Comparison of ENCODE assay signal across 18 cellular contexts in genomic region chr1:196425513-196425912, GRCh38.
DNase-seq lines count a peak whose midpoint lies in the region; ATAC-seq and TF ChIP-seq lines count a peak whose summit lies in the region.
"Had no signal": no experiment of that assay in that cellular context is flagged by ENCODE, and none has a peak within 500 bp of the region (broad histone marks: within the 10 kb centered on the region; RNA-seq: fewer than 3 reads in every experiment).

No MANE protein-coding gene starts in this region.

- H3K27ac ChIP-seq in brain microvascular endothelial cell: no peak overlapping the region

- no peaks in the 10 kb centered on the region; the same call in 1 of the 2 replicates for H3K36me3 ChIP-seq in BE2C
- H3K36me3 ChIP-seq in brain microvascular endothelial cell (replicated peaks): no peaks in the 10 kb centered on the region

- no peaks in the 10 kb centered on the region for H3K4me1 Mint-ChIP-seq in effector memory CD8-positive, alpha-beta T cell (ENCODE audit: low read depth in 2 of 2)
- H3K4me1 Mint-ChIP-seq: B cell; CD8-positive, alpha-beta memory T cell had no signal

- no peaks in the 10 kb centered on the region for H3K27me3 Mint-ChIP-seq in effector memory CD8-positive, alpha-beta T cell
- H3K27me3 Mint-ChIP-seq: B cell; CD8-positive, alpha-beta memory T cell had no signal

- H3K4me3 ChIP-seq in BE2C (ENCODE audit: low read depth, low read length): no peak overlapping the region
- no peak overlapping the region for H3K4me3 ChIP-seq in HFF-Myc (replicated peaks; ENCODE audit: low read depth, low read length)
- no peak overlapping the region for H3K4me3 ChIP-seq in brain microvascular endothelial cell (ENCODE audit: low read depth, low read length)
- H3K4me3 ChIP-seq in fibroblast of the aortic adventitia (ENCODE audit: low read depth, low read length): no peak overlapping the region
- H3K4me3 ChIP-seq: K562 had no signal

- in situ Hi-C loops in brain microvascular endothelial cell (cut with HindIII; ENCODE audit: low pct_ligation_motif_present, low sequenced_read_pairs): no loop called here

- H3K27me3 ChIP-seq in BE2C (no peaks in the 10 kb centered on the region), brain microvascular endothelial cell (replicated peaks) (no peaks in the 10 kb centered on the region)

- no peaks in the 10 kb centered on the region; the same call in 1 of the 2 replicates for H3K4me1 ChIP-seq in BE2C

- peaks cover 0 to 4% of the 10 kb centered on the region in 2 donors for H3K9me3 Mint-ChIP-seq in effector memory CD8-positive, alpha-beta T cell

- 0 out of 2 replicates have a peak, but pooled peaks have one; percentile 16 for TF ChIP-seq CTCF in BE2C (IDR thresholded peaks at IDR 0.05; ENCODE audit: low read depth, low read length)
- TF ChIP-seq CTCF in HFF-Myc (IDR thresholded peaks at IDR 0.05; ENCODE audit: low read depth, low read length, missing control alignments): peak; percentile 2
- TF ChIP-seq CTCF in brain microvascular endothelial cell (IDR thresholded peaks at IDR 0.05; ENCODE audit: low read depth, low read length, missing control alignments): peak; percentile 10
- peak; percentile 19 for TF ChIP-seq CTCF in fibroblast of the aortic adventitia (IDR thresholded peaks at IDR 0.05; ENCODE audit: insufficient read depth, low read length)

- H3K9me3 ChIP-seq in BE2C: no peaks in the 10 kb centered on the region

- H3K36me3 Mint-ChIP-seq in effector memory CD8-positive, alpha-beta T cell (ENCODE audit: insufficient read depth): no peaks in the 10 kb centered on the region
- H3K36me3 Mint-ChIP-seq: CD8-positive, alpha-beta memory T cell had no signal

- DNase-seq in BE2C (no peak), HFF-Myc (ENCODE audit: extremely low read depth, low read depth) (no peak), brain microvascular endothelial cell (no peak), fibroblast of the aortic adventitia (ENCODE audit: low read depth) (no peak), NCI-H1105 treated with DMSO at 0.1 percent for 48 hours (lab: John Stamatoyannopoulos, UW) (no peak), NCI-H1105 (lab: John Stamatoyannopoulos, UW) (no peak), COLO829 (ENCODE audit: low spot score) (no peak)
- DNase-seq in effector memory CD8-positive, alpha-beta T cell: no peak
- DNase-seq: CD8-positive, alpha-beta memory T cell; DMS 273 treated with DMSO at 0.1 percent for 48 hours; EL; NCI-H1092; NCI-H187 treated with DMSO at 0.1 percent for 48 hours; NCI-H2171 treated with DMSO at 0.1 percent for 48 hours; NCI-H82; SHP77 treated with DMSO at 0.1 percent for 48 hours had no signal

- H3K27ac Mint-ChIP-seq in effector memory CD8-positive, alpha-beta T cell: no peak overlapping the region
- H3K27ac Mint-ChIP-seq: B cell; CD8-positive, alpha-beta memory T cell had no signal

- no peak overlapping the region for H3K4me3 Mint-ChIP-seq in effector memory CD8-positive, alpha-beta T cell
- H3K4me3 Mint-ChIP-seq: B cell; CD8-positive, alpha-beta memory T cell had no signal

- no peak for ATAC-seq in effector memory CD8-positive, alpha-beta T cell (replicated peaks)
- ATAC-seq: K562 had no signal
